ENCODE assay signal across 8 cellular contexts in genomic region chr7:28298870-28299484, GRCh38.
DNase-seq lines count a peak whose midpoint lies in the region; ATAC-seq and TF ChIP-seq lines count a peak whose summit lies in the region.

No MANE protein-coding gene starts in this region.

- intact Hi-C loops in heart right ventricle (cut with DNase I): loop anchor here in 8 of 10 donors (5.0 to 10.0 kb wide), 7 partner anchors 76 to 558 kb away; no protein-coding TSS in a partner anchor
- intact Hi-C loops in gastrocnemius medialis (cut with DNase I; ENCODE audit: low total_unique reads): loop anchor here (1.0 kb wide), 1 partner anchor 555 kb away; no protein-coding TSS in a partner anchor

- H3K4me3 ChIP-seq in WI38 (ENCODE audit: low read depth, low read length): no peak overlapping the region
- no peak overlapping the region for H3K4me3 ChIP-seq in heart right ventricle
- no peak overlapping the region for H3K4me3 ChIP-seq in gastrocnemius medialis

- in situ Hi-C loops in gastrocnemius medialis (cut with MboI; ENCODE audit: low sequenced_read_pairs in 4 of 4): loop anchor here in 1 of 4 donors (10.0 kb wide), 1 partner anchor 556 kb away; no protein-coding TSS in a partner anchor

- no peak for TF ChIP-seq POLR2A in gastrocnemius medialis (IDR thresholded peaks at IDR 0.05)

- H3K36me3 ChIP-seq in heart right ventricle (no peaks in the 10 kb centered on the region), gastrocnemius medialis (no peaks in the 10 kb centered on the region)

- peak overlapping the region in 3 of 10 donors; percentile 10 to 42 (median 14) for H3K27ac ChIP-seq in heart right ventricle
- no peak overlapping the region for H3K27ac ChIP-seq in gastrocnemius medialis

- peaks cover 0 to 8% (median 0%) of the 10 kb centered on the region in 7 donors for H3K27me3 ChIP-seq in heart right ventricle
- no peaks in the 10 kb centered on the region for H3K27me3 ChIP-seq in gastrocnemius medialis

- peak; percentile 38 to 83 (median 76) for ATAC-seq in heart right ventricle
- peak; percentile 54 to 56 for ATAC-seq in gastrocnemius medialis
- ATAC-seq in GM21529 (IDR thresholded peaks at IDR 0.05; ENCODE audit: unreplicated experiment): no peak
- ATAC-seq in GM18870 (IDR thresholded peaks at IDR 0.05; ENCODE audit: unreplicated experiment): no peak

- H3K9me3 ChIP-seq in heart right ventricle (no peaks in the 10 kb centered on the region), gastrocnemius medialis (no peaks in the 10 kb centered on the region)

- WGBS in heart right ventricle, 2 donors: 25 to 32% methylated on average over 7 of the region's 7 CpGs

- TF ChIP-seq CTCF in WI38 (IDR thresholded peaks at IDR 0.05; ENCODE audit: low read depth, low read length): 0 out of 2 replicates have a peak, but pooled peaks have one; percentile 9
- peak; percentile 19 to 63 (median 48) for TF ChIP-seq CTCF in heart right ventricle (IDR thresholded peaks at IDR 0.05)
- TF ChIP-seq CTCF in gastrocnemius medialis (IDR thresholded peaks at IDR 0.05 in 4 of 5, conservative IDR thresholded peaks at IDR 0.05 in 1 of 5): peak in 2 of 5 experiments; percentile 20 to 34

- H3K4me1 ChIP-seq in heart right ventricle: peaks cover 0 to 13% (median 0%) of the 10 kb centered on the region in 9 donors
- H3K4me1 ChIP-seq in gastrocnemius medialis: no peaks in the 10 kb centered on the region

- peak; percentile 94 for DNase-seq in DMS53 treated with DMSO at 0.1 percent for 48 hours (lab: John Stamatoyannopoulos, UW; ENCODE audit: unreplicated experiment)
- peak; percentile 79 for DNase-seq in NCI-H146 (lab: John Stamatoyannopoulos, UW)
- DNase-seq in heart right ventricle: peak in 1 of 2 donors; percentile 47
- no peak for DNase-seq in gastrocnemius medialis
- no peak for DNase-seq in GM19240 (ENCODE audit: insufficient read length, low spot score)

Comparison
In these comparisons a context has a peak if more than half of its experiments do, and no peak if none do; other contexts are left out.
1. DNase-seq: peak in DMS53 treated with DMSO at 0.1 percent for 48 hours (single experiment) and NCI-H146 (single experiment); none in gastrocnemius medialis (0 of 2) and GM19240 (single experiment).
2. ATAC-seq: peak in heart right ventricle (8 of 8) and gastrocnemius medialis (2 of 2); none in GM21529 (single experiment) and GM18870 (single experiment).